Comparison of ENCODE assay signal across 1 cellular context in genomic region chr11:702731-703461, GRCh38.
TF ChIP-seq lines count a peak whose summit lies in the region.

No MANE protein-coding gene starts in this region.

TF ChIP-seq in HepG2, 621 proteins besides CTCF, POLR2A, EP300 and RAD21:
- TF ChIP-seq, protein P1, sequence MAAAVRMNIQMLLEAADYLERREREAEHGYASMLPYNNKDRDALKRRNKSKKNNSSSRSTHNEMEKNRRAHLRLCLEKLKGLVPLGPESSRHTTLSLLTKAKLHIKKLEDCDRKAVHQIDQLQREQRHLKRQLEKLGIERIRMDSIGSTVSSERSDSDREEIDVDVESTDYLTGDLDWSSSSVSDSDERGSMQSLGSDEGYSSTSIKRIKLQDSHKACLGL (CRISPR knock-in tag; IDR thresholded peaks at IDR 0.05), result no peak
- TF ChIP-seq POLR2G (IDR thresholded peaks at IDR 0.05; ENCODE audit: low read depth, low read length), result 0 out of 2 replicates have a peak, but pooled peaks have one; percentile 33
- TF ChIP-seq NR1H2 (CRISPR knock-in tag; IDR thresholded peaks at IDR 0.05; ENCODE audit: borderline replicate concordance, low read depth), result no peak
- TF ChIP-seq, protein P2, sequence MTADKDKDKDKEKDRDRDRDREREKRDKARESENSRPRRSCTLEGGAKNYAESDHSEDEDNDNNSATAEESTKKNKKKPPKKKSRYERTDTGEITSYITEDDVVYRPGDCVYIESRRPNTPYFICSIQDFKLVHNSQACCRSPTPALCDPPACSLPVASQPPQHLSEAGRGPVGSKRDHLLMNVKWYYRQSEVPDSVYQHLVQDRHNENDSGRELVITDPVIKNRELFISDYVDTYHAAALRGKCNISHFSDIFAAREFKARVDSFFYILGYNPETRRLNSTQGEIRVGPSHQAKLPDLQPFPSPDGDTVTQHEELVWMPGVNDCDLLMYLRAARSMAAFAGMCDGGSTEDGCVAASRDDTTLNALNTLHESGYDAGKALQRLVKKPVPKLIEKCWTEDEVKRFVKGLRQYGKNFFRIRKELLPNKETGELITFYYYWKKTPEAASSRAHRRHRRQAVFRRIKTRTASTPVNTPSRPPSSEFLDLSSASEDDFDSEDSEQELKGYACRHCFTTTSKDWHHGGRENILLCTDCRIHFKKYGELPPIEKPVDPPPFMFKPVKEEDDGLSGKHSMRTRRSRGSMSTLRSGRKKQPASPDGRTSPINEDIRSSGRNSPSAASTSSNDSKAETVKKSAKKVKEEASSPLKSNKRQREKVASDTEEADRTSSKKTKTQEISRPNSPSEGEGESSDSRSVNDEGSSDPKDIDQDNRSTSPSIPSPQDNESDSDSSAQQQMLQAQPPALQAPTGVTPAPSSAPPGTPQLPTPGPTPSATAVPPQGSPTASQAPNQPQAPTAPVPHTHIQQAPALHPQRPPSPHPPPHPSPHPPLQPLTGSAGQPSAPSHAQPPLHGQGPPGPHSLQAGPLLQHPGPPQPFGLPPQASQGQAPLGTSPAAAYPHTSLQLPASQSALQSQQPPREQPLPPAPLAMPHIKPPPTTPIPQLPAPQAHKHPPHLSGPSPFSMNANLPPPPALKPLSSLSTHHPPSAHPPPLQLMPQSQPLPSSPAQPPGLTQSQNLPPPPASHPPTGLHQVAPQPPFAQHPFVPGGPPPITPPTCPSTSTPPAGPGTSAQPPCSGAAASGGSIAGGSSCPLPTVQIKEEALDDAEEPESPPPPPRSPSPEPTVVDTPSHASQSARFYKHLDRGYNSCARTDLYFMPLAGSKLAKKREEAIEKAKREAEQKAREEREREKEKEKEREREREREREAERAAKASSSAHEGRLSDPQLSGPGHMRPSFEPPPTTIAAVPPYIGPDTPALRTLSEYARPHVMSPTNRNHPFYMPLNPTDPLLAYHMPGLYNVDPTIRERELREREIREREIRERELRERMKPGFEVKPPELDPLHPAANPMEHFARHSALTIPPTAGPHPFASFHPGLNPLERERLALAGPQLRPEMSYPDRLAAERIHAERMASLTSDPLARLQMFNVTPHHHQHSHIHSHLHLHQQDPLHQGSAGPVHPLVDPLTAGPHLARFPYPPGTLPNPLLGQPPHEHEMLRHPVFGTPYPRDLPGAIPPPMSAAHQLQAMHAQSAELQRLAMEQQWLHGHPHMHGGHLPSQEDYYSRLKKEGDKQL (CRISPR knock-in tag; IDR thresholded peaks at IDR 0.05; ENCODE audit: low read depth), result no peak
- no peak for TF ChIP-seq MEIS2 (CRISPR knock-in tag; IDR thresholded peaks at IDR 0.05)
- TF ChIP-seq GPBP1L1 (CRISPR knock-in tag; IDR thresholded peaks at IDR 0.05), result no peak
- TF ChIP-seq ZBTB33 (CRISPR knock-in tag; IDR thresholded peaks at IDR 0.05), result peak; percentile 95
- TF ChIP-seq ZNF263 (CRISPR knock-in tag; IDR thresholded peaks at IDR 0.05), result no peak
- peak; percentile 57 for TF ChIP-seq RBM22 (optimal IDR thresholded peaks at IDR 0.05; ENCODE audit: low read length)
- TF ChIP-seq ZNF264 (CRISPR knock-in tag; IDR thresholded peaks at IDR 0.05), result no peak
- TF ChIP-seq EEA1 (CRISPR knock-in tag; IDR thresholded peaks at IDR 0.05; ENCODE audit: borderline replicate concordance), result no peak
- TF ChIP-seq NONO (IDR thresholded peaks at IDR 0.05), result no peak
- TF ChIP-seq NONO (CRISPR knock-in tag; conservative IDR thresholded peaks at IDR 0.05), result 0 out of 2 replicates have a peak, but pooled peaks have one; percentile 34
- 0 out of 2 replicates have a peak, but pooled peaks have one; percentile 23 for TF ChIP-seq ZNF235 (CRISPR knock-in tag; IDR thresholded peaks at IDR 0.05; ENCODE audit: borderline replicate concordance)
- no peak for TF ChIP-seq ZNF598 (CRISPR knock-in tag; IDR thresholded peaks at IDR 0.05; ENCODE audit: borderline replicate concordance)
- peak; percentile 93 for TF ChIP-seq AGO2 (optimal IDR thresholded peaks at IDR 0.05; ENCODE audit: low read depth, low read length)
- no peak for TF ChIP-seq HOXA9 (CRISPR knock-in tag; IDR thresholded peaks at IDR 0.05; ENCODE audit: borderline replicate concordance)
- peak; percentile 69; the same call in 1 of the 2 replicates for TF ChIP-seq RBFOX2 (IDR thresholded peaks at IDR 0.05; ENCODE audit: low read depth, low read length)
- TF ChIP-seq AGO1 (IDR thresholded peaks at IDR 0.05; ENCODE audit: low read depth, low read length, poor library complexity, severe bottlenecking), result peak; percentile 82
- peak; percentile 92; the same call in 1 of the 2 replicates for TF ChIP-seq HNRNPL (IDR thresholded peaks at IDR 0.05; ENCODE audit: low read depth, low read length)
- no peak for TF ChIP-seq FOSL1 (CRISPR knock-in tag; IDR thresholded peaks at IDR 0.05; ENCODE audit: borderline replicate concordance)
- no peak for TF ChIP-seq ZNF780A (CRISPR knock-in tag; IDR thresholded peaks at IDR 0.05)
- TF ChIP-seq REPIN1 (CRISPR knock-in tag; IDR thresholded peaks at IDR 0.05; ENCODE audit: borderline replicate concordance, low read depth), result no peak
